In genomic region chr1:37931493-37932158, GRCh38 we compare ENCODE assay signal across 8 cellular contexts. TPM values are rescaled to one million over a fixed set of nuclear protein-coding genes. Genes with fewer than 3 reads are reported as not detected.
DNase-seq lines count a peak whose midpoint lies in the region; FAIRE-seq and TF ChIP-seq lines count a peak whose summit lies in the region.

No MANE protein-coding gene starts in this region.

- peak; percentile 95 to 99 for DNase-seq in HAP-1 (ENCODE audit: low spot score in 2 of 2)
- peak; percentile 89 for DNase-seq in MG63
- peak; percentile 97 for DNase-seq in activated effector memory CD4-positive, alpha-beta T cell treated with Interleukin-2 at 50 U/mL for 16 hours
- DNase-seq in fibroblast of the conjunctiva (ENCODE audit: low read depth) = peak; percentile 80

- H3K4me2 ChIP-seq in neural cell (ENCODE audit: low read length) = peak overlapping the region; percentile 66

- no peaks in the 10 kb centered on the region for H3K9me3 Mint-ChIP-seq in stimulated activated naive CD8-positive, alpha-beta T cell treated with anti-CD3 and anti-CD28 coated beads, Interleukin-15, Interleukin-2, amounts not matched to agents 100 ng/mL and 50 ng/mL, for 24 hours

- H3K4me3 ChIP-seq in HAP-1 (peak overlapping the region; percentile 56), MG63 (peak overlapping the region; percentile 52), neural cell (ENCODE audit: low read length) (peak overlapping the region; percentile 89)

- H3K27me3 ChIP-seq in HAP-1 (ENCODE audit: low read depth) (no peaks in the 10 kb centered on the region), MG63 (no peaks in the 10 kb centered on the region), neural cell (ENCODE audit: insufficient read depth, low read depth, low read length) (no peaks in the 10 kb centered on the region)

- peaks cover 4% of the 10 kb centered on the region for H3F3A ChIP-seq in neural cell (ENCODE audit: insufficient read depth, low read length, poor library complexity, severe bottlenecking)

- H3K36me3 Mint-ChIP-seq in stimulated activated naive CD8-positive, alpha-beta T cell treated with anti-CD3 and anti-CD28 coated beads, Interleukin-15, Interleukin-2, amounts not matched to agents 100 ng/mL and 50 ng/mL, for 24 hours (ENCODE audit: low read depth) = peaks cover 14% of the 10 kb centered on the region

- no peak for TF ChIP-seq CTCF in neural cell (IDR thresholded peaks at IDR 0.05; ENCODE audit: poor library complexity, severe bottlenecking)

- peak overlapping the region; percentile 64 for H3K9ac ChIP-seq in neural cell (ENCODE audit: low read length)

- in situ Hi-C loops in HAP-1 (cut with MboI; ENCODE audit: low sequenced_read_pairs) = no loop called here

- peak; percentile 61 for TF ChIP-seq POLR2A in Raji (IDR thresholded peaks at IDR 0.05; ENCODE audit: insufficient read depth, low read depth, low read length)

- H3K27me3 Mint-ChIP-seq in stimulated activated naive CD8-positive, alpha-beta T cell treated with anti-CD3 and anti-CD28 coated beads, Interleukin-15, Interleukin-2, amounts not matched to agents 100 ng/mL and 50 ng/mL, for 24 hours = no peaks in the 10 kb centered on the region

- H4K20me1 ChIP-seq in neural cell (ENCODE audit: insufficient read depth) = no peaks in the 10 kb centered on the region

- peak overlapping the region; percentile 72 for H3K27ac ChIP-seq in neural cell (ENCODE audit: low read length)

- H3K9me3 ChIP-seq in HAP-1 (no peaks in the 10 kb centered on the region), MG63 (no peaks in the 10 kb centered on the region), neural cell (ENCODE audit: low read length) (no peaks in the 10 kb centered on the region)

- FAIRE-seq in G401.6 (lab: Jason Lieb, UNC) = peak; percentile 97

- TF ChIP-seq RAD21 in neural cell (conservative IDR thresholded peaks at IDR 0.05) = no peak

- H3K27ac Mint-ChIP-seq in stimulated activated naive CD8-positive, alpha-beta T cell treated with anti-CD3 and anti-CD28 coated beads, Interleukin-15, Interleukin-2, amounts not matched to agents 100 ng/mL and 50 ng/mL, for 24 hours = peak overlapping the region; percentile 83

- peak overlapping the region; percentile 56 for H2AFZ ChIP-seq in neural cell (ENCODE audit: low read depth, low read length)

- H3K9me2 ChIP-seq in neural cell (ENCODE audit: insufficient read depth, low read length) = no peaks in the 10 kb centered on the region

- H3K4me1 Mint-ChIP-seq in stimulated activated naive CD8-positive, alpha-beta T cell treated with anti-CD3 and anti-CD28 coated beads, Interleukin-15, Interleukin-2, amounts not matched to agents 100 ng/mL and 50 ng/mL, for 24 hours (ENCODE audit: low read depth) = peaks cover 55% of the 10 kb centered on the region

- TF ChIP-seq EP300 in neural cell (conservative IDR thresholded peaks at IDR 0.05; ENCODE audit: poor library complexity, severe bottlenecking) = no peak

- H3K36me3 ChIP-seq in HAP-1 (replicated peaks) (peaks cover 4% of the 10 kb centered on the region; the same call in 1 of the 2 replicates), MG63 (peaks cover 37% of the 10 kb centered on the region), neural cell (ENCODE audit: insufficient read depth, low read length) (no peaks in the 10 kb centered on the region)

- peaks cover 4% of the 10 kb centered on the region for H3K4me1 ChIP-seq in HAP-1

- peak overlapping the region; percentile 91 for H3K4me3 Mint-ChIP-seq in stimulated activated naive CD8-positive, alpha-beta T cell treated with anti-CD3 and anti-CD28 coated beads, Interleukin-15, Interleukin-2, amounts not matched to agents 100 ng/mL and 50 ng/mL, for 24 hours

- H3K79me2 ChIP-seq in neural cell (replicated peaks; ENCODE audit: insufficient read depth, low read length) = peaks cover 3% of the 10 kb centered on the region

TF ChIP-seq in neural cell, 6 proteins besides CTCF, POLR2A, EP300 and RAD21:
- TF ChIP-seq POLR2AphosphoS5 (IDR thresholded peaks at IDR 0.05) = peak; percentile 65
- TF ChIP-seq TAF1 (IDR thresholded peaks at IDR 0.05; ENCODE audit: low read depth) = no peak
- no peak for TF ChIP-seq SMC3 (conservative IDR thresholded peaks at IDR 0.05; ENCODE audit: poor library complexity)
- peak; percentile 42 for TF ChIP-seq REST (IDR thresholded peaks at IDR 0.05; ENCODE audit: borderline replicate concordance)
- TF ChIP-seq MXI1 (conservative IDR thresholded peaks at IDR 0.05; ENCODE audit: poor library complexity, severe bottlenecking) = peak; percentile 65

RNA-seq across cellular contexts. Expression of gene INPP5B, which starts 15.2 kb away (rescaled TPM):
- total RNA-seq in MG63 (2014; rRNA removed; shearing (Covaris generic); ENCODE audit: low replicate concordance) = 12.4 and 19.2 TPM in 2 replicates
- 13.4 and 13.8 TPM in 2 replicates for polyA plus RNA-seq in neural cell
- 14.1 and 14.4 TPM in 2 replicates for polyA minus RNA-seq in neural cell

RNA-seq across cellular contexts. Expression of gene SF3A3, which starts 58.2 kb away (rescaled TPM):
- total RNA-seq in MG63 (2014; rRNA removed; shearing (Covaris generic); ENCODE audit: low replicate concordance) = 91.1 and 159 TPM in 2 replicates
- 104 and 123 TPM in 2 replicates for polyA plus RNA-seq in neural cell
- polyA minus RNA-seq in neural cell = 111 and 133 TPM in 2 replicates

Comparison
In these comparisons a context has a peak if more than half of its experiments do, and no peak if none do; other contexts are left out.
1. Peak in every context shown above with its lines: DNase-seq, H3K4me3 ChIP-seq and H3K27ac ChIP-seq.